8 cellular contexts compared by ENCODE assay signal in genomic region chr17:66304304-66305174, GRCh38. TPM values are rescaled to one million over a fixed set of nuclear protein-coding genes. Genes with fewer than 3 reads are reported as not detected.
A peak's percentile ranks its signal among the peaks of the same experiment; 100 is the strongest.
DNase-seq lines count a peak whose midpoint lies in the region; ATAC-seq and TF ChIP-seq lines count a peak whose summit lies in the region.

No MANE protein-coding gene starts in this region.

- H3K4me1 Mint-ChIP-seq in activated T-cell treated with anti-CD3 and anti-CD28 coated beads, Interleukin-2, amount 50 U/mL, for 4 hours (ENCODE audit: low read depth): peaks cover 63% of the 10 kb centered on the region
- peaks cover 4% of the 10 kb centered on the region for H3K4me1 Mint-ChIP-seq in glutamatergic neuron (ENCODE audit: low read depth, unreplicated experiment)

- no peak for TF ChIP-seq CTCF in glutamatergic neuron (IDR thresholded peaks at IDR 0.05; ENCODE audit: partially characterized antibody, unreplicated experiment)
- no peak for TF ChIP-seq CTCF in foreskin keratinocyte (conservative IDR thresholded peaks at IDR 0.05)

- peak; percentile 65 for DNase-seq in Caki2 (ENCODE audit: low read depth)
- peak; percentile 45 to 50 for DNase-seq in Kasumi-1 (lab: John Stamatoyannopoulos, UW)
- no peak for DNase-seq in activated T-cell treated with anti-CD3 and anti-CD28 coated beads, Interleukin-2, amount 50 U/mL, for 4 hours
- no peak for DNase-seq in glutamatergic neuron
- DNase-seq in skeletal muscle cell (ENCODE audit: low read depth): no peak
- no peak for DNase-seq in NCI-H526 treated with DMSO at 0.1 percent for 48 hours (lab: John Stamatoyannopoulos, UW)
- DNase-seq in foreskin keratinocyte: no peak

- H3K4me1 ChIP-seq in foreskin keratinocyte: peaks cover 4% of the 10 kb centered on the region

- H3K9me3 Mint-ChIP-seq in activated T-cell treated with anti-CD3 and anti-CD28 coated beads, Interleukin-2, amount 50 U/mL, for 4 hours: no peaks in the 10 kb centered on the region
- H3K9me3 Mint-ChIP-seq in glutamatergic neuron (ENCODE audit: unreplicated experiment): peaks cover 6% of the 10 kb centered on the region

- H3K4me3 ChIP-seq in skeletal muscle cell (ENCODE audit: low read depth, low read length): peak overlapping the region; percentile 86

- peaks cover 3% of the 10 kb centered on the region for H3K27me3 ChIP-seq in foreskin keratinocyte

- peak; percentile 10 to 16 for ATAC-seq in activated T-cell treated with anti-CD3 and anti-CD28 coated beads, Interleukin-2, amount 50 U/mL, for 4 hours
- ATAC-seq in foreskin keratinocyte (no peak), GM18505 (IDR thresholded peaks at IDR 0.05; ENCODE audit: unreplicated experiment) (no peak)

- TF ChIP-seq POLR2A in GM18505 (IDR thresholded peaks at IDR 0.05; ENCODE audit: borderline replicate concordance, extremely low read depth, insufficient read depth, insufficient read length): no peak

- H3K27ac ChIP-seq in foreskin keratinocyte: no peak overlapping the region

- peaks cover 35% of the 10 kb centered on the region for H3K36me3 Mint-ChIP-seq in activated T-cell treated with anti-CD3 and anti-CD28 coated beads, Interleukin-2, amount 50 U/mL, for 4 hours (ENCODE audit: insufficient read depth)
- peaks cover 5% of the 10 kb centered on the region for H3K36me3 Mint-ChIP-seq in glutamatergic neuron (ENCODE audit: unreplicated experiment)

- H3K27ac Mint-ChIP-seq in glutamatergic neuron (ENCODE audit: unreplicated experiment): no peak overlapping the region

- no peaks in the 10 kb centered on the region for H3K27me3 Mint-ChIP-seq in activated T-cell treated with anti-CD3 and anti-CD28 coated beads, Interleukin-2, amount 50 U/mL, for 4 hours (ENCODE audit: low read depth)
- H3K27me3 Mint-ChIP-seq in glutamatergic neuron (ENCODE audit: unreplicated experiment): peaks cover 14% of the 10 kb centered on the region

- H3K4me3 Mint-ChIP-seq in activated T-cell treated with anti-CD3 and anti-CD28 coated beads, Interleukin-2, amount 50 U/mL, for 4 hours: peak overlapping the region; percentile 97
- H3K4me3 Mint-ChIP-seq in glutamatergic neuron (ENCODE audit: unreplicated experiment): peak overlapping the region; percentile 45

- in situ Hi-C loops in Caki2 (cut with HindIII; ENCODE audit: low pct_unique_long_range_greater_than_20kb, low sequenced_read_pairs): no loop called here

RNA-seq across cellular contexts. Expression of gene PRKCA, which starts 2.1 kb away (rescaled TPM):
- total RNA-seq in Caki2 (2014; rRNA removed; shearing (Covaris generic); ENCODE audit: low replicate concordance): 26.8 and 28.6 TPM in 2 replicates
- total RNA-seq in activated T-cell treated with anti-CD3 and anti-CD28 coated beads, Interleukin-2, amount 50 U/mL, for 4 hours: 100 to 1,000 TPM in 1 of 3 donors, 10 to 100 TPM in 2; 79.4 to 114 (median 95.3) TPM
- total RNA-seq in glutamatergic neuron (ENCODE audit: unreplicated experiment): 2.2 TPM
- total RNA-seq in foreskin keratinocyte: 5.0 and 6.8 TPM in 2 replicates
- polyA plus RNA-seq in foreskin keratinocyte: 1.7 and 2.0 TPM in 2 replicates

Comparison
In these comparisons a context has a peak if more than half of its experiments do, and no peak if none do; other contexts are left out.
1. DNase-seq: peak in Caki2 (single experiment) and Kasumi-1 (2 of 2); none in activated T-cell treated with anti-CD3 and anti-CD28 coated beads, Interleukin-2, amount 50 U/mL, for 4 hours (single experiment), glutamatergic neuron (single experiment), skeletal muscle cell (single experiment), NCI-H526 treated with DMSO at 0.1 percent for 48 hours (single experiment) and foreskin keratinocyte (0 of 2).
2. ATAC-seq: peak in activated T-cell treated with anti-CD3 and anti-CD28 coated beads, Interleukin-2, amount 50 U/mL, for 4 hours (2 of 2); none in foreskin keratinocyte (single experiment) and GM18505 (single experiment).